8 cellular contexts compared by ENCODE assay signal in the genomic region with DNA sequence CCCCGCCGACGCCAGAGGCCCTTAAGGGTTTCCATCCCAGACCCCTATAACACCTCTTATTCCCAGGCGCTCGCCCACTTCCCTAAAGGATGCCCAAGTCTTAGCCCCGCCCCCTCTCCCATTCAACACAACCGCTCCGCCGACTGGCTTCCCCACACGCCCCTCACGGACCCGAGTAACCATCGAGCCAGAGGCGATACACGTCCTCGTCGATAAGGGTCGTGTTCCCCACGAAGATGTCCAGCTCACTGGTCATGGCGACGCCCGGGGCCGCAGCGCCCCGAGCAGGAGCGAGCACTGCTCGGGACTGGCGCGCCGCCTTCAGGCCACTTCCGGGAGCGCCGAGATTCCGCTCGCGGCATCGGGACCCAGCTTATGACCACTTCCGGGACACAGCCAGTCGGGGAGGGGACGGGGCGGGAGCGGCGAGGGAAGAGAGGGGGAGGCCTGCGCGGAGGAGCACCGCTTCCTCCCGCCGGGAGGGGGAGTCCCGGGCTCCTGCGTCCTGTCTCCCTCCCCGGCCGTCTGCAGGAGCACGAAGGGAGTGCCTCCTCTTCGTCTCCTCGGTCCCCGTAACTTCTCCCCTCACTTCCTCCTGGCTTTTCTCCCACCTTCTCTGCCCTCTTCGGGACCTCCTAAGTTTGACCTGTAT. TPM values are rescaled to one million over a fixed set of nuclear protein-coding genes. Genes with fewer than 3 reads are reported as not detected.
DNase-seq lines count a peak whose midpoint lies in the region; ATAC-seq, FAIRE-seq and TF ChIP-seq lines count a peak whose summit lies in the region.

A gene (minus strand): TSS at position 309 of the 652 bp plus-strand sequence. CDS start 53 bp downstream, at position 256.

- peak; percentile 95 for DNase-seq in D721Med (ENCODE audit: insufficient read length, low spot score)
- DNase-seq in Panc1 (ENCODE audit: low read depth, low spot score), result no peak
- peak; percentile 91 for DNase-seq in activated T-cell treated with anti-CD3 and anti-CD28 coated beads, Interleukin-2, amount 50 U/mL, for 4 hours
- DNase-seq in stimulated activated CD8-positive, alpha-beta memory T cell treated with anti-CD3 and anti-CD28 coated beads, Interleukin-7, amount 100 ng/mL, for 24 hours (ENCODE audit: low read depth), result peak; percentile 90

- POLR2A ChIA-PET in Panc1 (lab: Charles Lee), result interaction anchor here (0.6 to 2.0 kb wide), 7 partner anchors 10 to 275 kb away, joined by 3 to 13 read pairs (median 4); a partner anchor contains a TSS

- peaks cover 24% of the 10 kb centered on the region for H3K36me3 Mint-ChIP-seq in activated T-cell treated with anti-CD3 and anti-CD28 coated beads, Interleukin-2, amount 50 U/mL, for 4 hours (ENCODE audit: insufficient read depth)

- ATAC-seq in GM21576 (IDR thresholded peaks at IDR 0.05; ENCODE audit: unreplicated experiment) (peak; percentile 38), Panc1 (peak; percentile 62), esophagus mucosa (peak; percentile 80)
- ATAC-seq in activated T-cell treated with anti-CD3 and anti-CD28 coated beads, Interleukin-2, amount 50 U/mL, for 4 hours, result peak; percentile 64 to 69

- peak within 1 kb of the TSS; percentile 96 for H3K4me3 Mint-ChIP-seq in activated T-cell treated with anti-CD3 and anti-CD28 coated beads, Interleukin-2, amount 50 U/mL, for 4 hours

- H3K36me3 ChIP-seq in KOPT-K1 (ENCODE audit: insufficient read depth, low read length) (peaks cover 37% of the 10 kb centered on the region), Panc1 (ENCODE audit: control insufficient read depth, insufficient read depth, low read length) (peaks cover 4% of the 10 kb centered on the region; the same call in 1 of the 2 replicates), muscle layer of duodenum (ENCODE audit: control insufficient read depth in 1 of 2, insufficient read depth in 2 of 2, low read length in 2 of 2) (peaks cover 17 to 18% of the 10 kb centered on the region in 2 donors)

- H3K27me3 ChIP-seq in Panc1 (ENCODE audit: control insufficient read depth, insufficient read depth, low read length) (no peaks in the 10 kb centered on the region), muscle layer of duodenum (ENCODE audit: low read depth, low read length) (no peaks in the 10 kb centered on the region)

- H3K27me3 Mint-ChIP-seq in activated T-cell treated with anti-CD3 and anti-CD28 coated beads, Interleukin-2, amount 50 U/mL, for 4 hours (ENCODE audit: low read depth), result no peaks in the 10 kb centered on the region

- in situ Hi-C loops in Panc1 (cut with HindIII; ENCODE audit: low pct_unique_long_range_greater_than_20kb, low sequenced_read_pairs), result no loop called here

- peak within 1 kb of the TSS; percentile 71 for H3K27ac ChIP-seq in KOPT-K1 (ENCODE audit: low read depth, low read length, poor library complexity, severe bottlenecking)
- H3K27ac ChIP-seq in Panc1 (ENCODE audit: low read length), result peak within 1 kb of the TSS; percentile 98
- peak within 1 kb of the TSS; percentile 97 for H3K27ac ChIP-seq in muscle layer of duodenum (ENCODE audit: low read length)

- TF ChIP-seq CTCF in D721Med (IDR thresholded peaks at IDR 0.05; ENCODE audit: insufficient read depth, missing control alignments) (peak; percentile 46), Panc1 (IDR thresholded peaks at IDR 0.05) (peak; percentile 99)

- H3K4me1 ChIP-seq in Panc1 (ENCODE audit: control insufficient read depth, insufficient read depth, low read length) (peaks cover 51% of the 10 kb centered on the region), muscle layer of duodenum (ENCODE audit: control insufficient read depth in 1 of 2, insufficient read depth in 2 of 2, low read length in 2 of 2) (peaks cover 17 to 53% of the 10 kb centered on the region in 2 donors)

- CTCF ChIA-PET in Panc1 (lab: Charles Lee), result interaction anchor here (0.5 to 2.4 kb wide), 22 partner anchors 12 to 234 kb away, joined by 3 to 24 read pairs (median 6); a partner anchor contains a TSS

- BruUV-seq in Panc1 (replicated peaks; lab: Mats Ljungman, UMichigan), result no TSS peak

- no peak for FAIRE-seq in D721Med (lab: Jason Lieb, UNC)

- intact Hi-C loops in Panc1 (cut with micrococcal nuclease; ENCODE audit: unreplicated experiment), result loop anchor here (2.0 kb wide), 1 partner anchor 101 kb away; no protein-coding TSS in a partner anchor

- H3K9me3 ChIP-seq in KOPT-K1 (ENCODE audit: insufficient read depth, low read length, poor library complexity, severe bottlenecking) (no peaks in the 10 kb centered on the region), Panc1 (ENCODE audit: control insufficient read depth, insufficient read depth, low read depth, low read length) (no peaks in the 10 kb centered on the region), muscle layer of duodenum (ENCODE audit: control insufficient read depth in 1 of 2, low read length in 2 of 2) (no peaks in the 10 kb centered on the region)

- no peaks in the 10 kb centered on the region for H3K9me3 Mint-ChIP-seq in activated T-cell treated with anti-CD3 and anti-CD28 coated beads, Interleukin-2, amount 50 U/mL, for 4 hours

- peak within 1 kb of the TSS; percentile 88 to 93 for H3K4me3 ChIP-seq in Panc1 (ENCODE audit: low read depth in 2 of 2, low read length in 2 of 2)
- peak within 1 kb of the TSS; percentile 63 to 67 for H3K4me3 ChIP-seq in muscle layer of duodenum (ENCODE audit: low read depth in 1 of 2, low read length in 2 of 2)

- H3K4me1 Mint-ChIP-seq in activated T-cell treated with anti-CD3 and anti-CD28 coated beads, Interleukin-2, amount 50 U/mL, for 4 hours (ENCODE audit: low read depth), result peaks cover 50% of the 10 kb centered on the region

RNA-seq across cellular contexts. Expression of the gene that starts here (rescaled TPM):
- total RNA-seq in Panc1 (2021; ENCODE audit: unreplicated experiment) (105 TPM), esophagus mucosa (42.3 TPM)
- polyA plus RNA-seq in Panc1 (2012; ENCODE audit: insufficient read length), result 154 TPM
- 10 to 100 TPM; 72.8 to 86.1 (median 83.9) TPM for total RNA-seq in activated T-cell treated with anti-CD3 and anti-CD28 coated beads, Interleukin-2, amount 50 U/mL, for 4 hours
